1 cellular context compared by ENCODE assay signal in the genomic region with DNA sequence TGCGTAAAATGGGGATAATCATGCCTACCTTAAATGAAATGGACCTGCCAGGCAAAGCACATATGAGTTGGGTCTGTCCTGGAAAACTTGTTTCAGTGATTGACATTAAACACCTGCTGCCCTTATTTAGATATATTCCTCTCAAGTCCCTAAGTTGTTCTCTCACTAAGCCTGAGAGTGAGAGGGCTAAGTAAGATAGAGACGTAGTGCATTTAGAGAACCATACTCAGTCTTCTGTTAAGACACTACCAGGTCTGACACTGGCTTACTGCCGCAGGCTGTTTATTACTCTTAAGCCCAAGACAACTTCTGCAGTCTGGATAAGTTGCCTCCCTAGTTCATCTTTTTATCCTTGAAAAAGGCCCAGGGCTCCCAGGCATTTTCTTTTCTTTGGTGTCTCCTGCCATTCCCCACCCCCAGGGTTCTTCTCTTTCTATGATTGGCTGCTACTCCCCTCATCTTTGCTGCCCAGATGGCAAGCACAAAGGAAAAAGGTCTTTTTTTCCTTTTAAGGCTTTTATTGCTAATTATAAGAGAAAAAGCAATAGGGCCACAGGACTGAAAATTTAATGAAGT.
TF ChIP-seq lines count a peak whose summit lies in the region.

No MANE protein-coding gene starts in this region.

TF ChIP-seq in H1, 55 proteins besides CTCF, POLR2A, EP300 and RAD21:
- TF ChIP-seq KDM1A (IDR thresholded peaks at IDR 0.05; ENCODE audit: borderline replicate concordance, low read length) = no peak
- no peak for TF ChIP-seq HDAC6 (IDR thresholded peaks at IDR 0.05; ENCODE audit: low read depth, low read length)
- TF ChIP-seq EGR1 (IDR thresholded peaks at IDR 0.05; ENCODE audit: borderline replicate concordance, low read depth, low read length) = no peak
- no peak for TF ChIP-seq KDM4A (IDR thresholded peaks at IDR 0.05; ENCODE audit: low read depth, low read length, severe bottlenecking)
- peak; percentile 78 for TF ChIP-seq POLR2AphosphoS5 (IDR thresholded peaks at IDR 0.05; ENCODE audit: low read depth, low read length)
- TF ChIP-seq GABPA (IDR thresholded peaks at IDR 0.05; ENCODE audit: borderline replicate concordance, insufficient read depth, low read length) = no peak
- TF ChIP-seq, protein P1, sequence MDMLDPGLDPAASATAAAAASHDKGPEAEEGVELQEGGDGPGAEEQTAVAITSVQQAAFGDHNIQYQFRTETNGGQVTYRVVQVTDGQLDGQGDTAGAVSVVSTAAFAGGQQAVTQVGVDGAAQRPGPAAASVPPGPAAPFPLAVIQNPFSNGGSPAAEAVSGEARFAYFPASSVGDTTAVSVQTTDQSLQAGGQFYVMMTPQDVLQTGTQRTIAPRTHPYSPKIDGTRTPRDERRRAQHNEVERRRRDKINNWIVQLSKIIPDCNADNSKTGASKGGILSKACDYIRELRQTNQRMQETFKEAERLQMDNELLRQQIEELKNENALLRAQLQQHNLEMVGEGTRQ (IDR thresholded peaks at IDR 0.05; ENCODE audit: low read length) = no peak
- TF ChIP-seq TCF12 (IDR thresholded peaks at IDR 0.05; ENCODE audit: low read depth, low read length) = peak; percentile 65; the same call in 1 of the 2 replicates
- TF ChIP-seq ATF3 (IDR thresholded peaks at IDR 0.05; ENCODE audit: insufficient read depth, low read depth, low read length) = no peak
- TF ChIP-seq HDAC2 (IDR thresholded peaks at IDR 0.05; ENCODE audit: borderline replicate concordance in 1 of 2, low read depth in 2 of 2, low read length in 2 of 2) = no peak
- no peak for TF ChIP-seq TAF7 (optimal IDR thresholded peaks at IDR 0.05; ENCODE audit: borderline replicate concordance, low read depth, low read length)
- no peak for TF ChIP-seq SIX5 (IDR thresholded peaks at IDR 0.05; ENCODE audit: low read depth, low read length)
- no peak for TF ChIP-seq RBBP5 (IDR thresholded peaks at IDR 0.05; ENCODE audit: borderline replicate concordance, low read depth, low read length)
- no peak for TF ChIP-seq SP1 (IDR thresholded peaks at IDR 0.05; ENCODE audit: low read depth, low read length)
